In the genomic region with DNA sequence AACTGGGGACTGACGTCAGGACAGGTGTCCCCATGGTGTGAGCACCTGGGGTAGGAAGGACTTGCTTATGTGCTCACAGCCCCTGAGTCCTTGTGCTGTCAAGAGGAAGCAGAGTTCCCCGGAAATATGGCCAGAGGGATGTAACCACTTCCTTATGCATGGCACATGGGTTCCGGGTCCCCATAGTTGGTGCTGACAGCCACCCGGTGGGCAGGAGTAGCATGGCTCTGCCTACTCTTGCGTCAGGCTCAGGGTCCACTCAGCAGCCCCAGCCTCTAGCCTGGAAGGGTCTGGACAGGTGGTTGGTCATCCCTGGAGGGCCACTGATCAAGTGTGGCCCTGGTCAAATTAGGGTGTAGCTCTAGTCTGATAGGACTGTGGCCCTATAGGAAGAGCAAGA, we compare ENCODE assay signal across 14 cellular contexts. TPM values are rescaled to one million over a fixed set of nuclear protein-coding genes. Genes with fewer than 3 reads are reported as not detected.
DNase-seq lines count a peak whose midpoint lies in the region; ATAC-seq and TF ChIP-seq lines count a peak whose summit lies in the region.
"Had no signal": no experiment of that assay in that cellular context is flagged by ENCODE, and none has a peak within 500 bp of the region (broad histone marks: within the 10 kb centered on the region; RNA-seq: fewer than 3 reads in every experiment).

No MANE protein-coding gene starts in this region.

- H3K9me3 Mint-ChIP-seq in activated CD8-positive, alpha-beta memory T cell treated with anti-CD3 and anti-CD28 coated beads, Interleukin-2, amount 10 ng/mL, durations not matched to agents 7 days and 5 days (ENCODE audit: low read depth): no peaks in the 10 kb centered on the region

- intact Hi-C loops in lower lobe of right lung (cut with DNase I): no loop called here

- no peak overlapping the region for H3K4me3 ChIP-seq in WERI-Rb-1 (ENCODE audit: low read depth, low read length)
- H3K4me3 ChIP-seq in lower lobe of right lung: no peak overlapping the region

- H3K4me1 Mint-ChIP-seq in activated CD8-positive, alpha-beta memory T cell treated with anti-CD3 and anti-CD28 coated beads, Interleukin-2, amount 10 ng/mL, durations not matched to agents 7 days and 5 days: no peaks in the 10 kb centered on the region

- peaks cover 56% of the 10 kb centered on the region for H3K27me3 ChIP-seq in WERI-Rb-1 (ENCODE audit: insufficient read depth, low read depth, severe bottlenecking)
- H3K27me3 ChIP-seq in lower lobe of right lung (ENCODE audit: low read depth): no peaks in the 10 kb centered on the region

- DNase-seq in CMK (ENCODE audit: low read depth) (peak; percentile 47), HT-29 (ENCODE audit: low spot score) (peak; percentile 38), WERI-Rb-1 (no peak), lower lobe of right lung (no peak), NCI-H226 (no peak), DMS153 treated with DMSO at 0.1 percent for 48 hours (lab: John Stamatoyannopoulos, UW; ENCODE audit: unreplicated experiment) (no peak)
- no peak for DNase-seq in activated CD8-positive, alpha-beta memory T cell treated with anti-CD3 and anti-CD28 coated beads, Interleukin-2, amount 10 ng/mL, durations not matched to agents 7 days and 5 days
- DNase-seq: activated CD4-positive, alpha-beta T cell treated with anti-CD3 and anti-CD28 coated beads, Interleukin-2, amount 50 U/mL, for 4 hours; DMS79; GOT3; kidney; NCI-H187; SHP77 had no signal

- H3K4me1 ChIP-seq in lower lobe of right lung: no peaks in the 10 kb centered on the region

- H3K27ac Mint-ChIP-seq in activated CD8-positive, alpha-beta memory T cell treated with anti-CD3 and anti-CD28 coated beads, Interleukin-2, amount 10 ng/mL, durations not matched to agents 7 days and 5 days: no peak overlapping the region

- CTCF ChIA-PET in activated CD8-positive, alpha-beta memory T cell treated with anti-CD3 and anti-CD28 coated beads, Interleukin-2, amount 10 ng/mL, durations not matched to agents 7 days and 5 days (lab: Charles Lee): no interaction called here

- TF ChIP-seq CTCF in WERI-Rb-1 (IDR thresholded peaks at IDR 0.05; ENCODE audit: low read depth, low read length) (peak; percentile 39), lower lobe of right lung (IDR thresholded peaks at IDR 0.05) (peak; percentile 20)

- ATAC-seq in lower lobe of right lung (peak; percentile 33 to 35), GM19467 (IDR thresholded peaks at IDR 0.05; ENCODE audit: unreplicated experiment) (no peak)
- no peak for ATAC-seq in activated CD8-positive, alpha-beta memory T cell treated with anti-CD3 and anti-CD28 coated beads, Interleukin-2, amount 10 ng/mL, durations not matched to agents 7 days and 5 days

- H3K36me3 Mint-ChIP-seq in activated CD8-positive, alpha-beta memory T cell treated with anti-CD3 and anti-CD28 coated beads, Interleukin-2, amount 10 ng/mL, durations not matched to agents 7 days and 5 days: no peaks in the 10 kb centered on the region

- peaks cover 3% of the 10 kb centered on the region for H3K27me3 Mint-ChIP-seq in activated CD8-positive, alpha-beta memory T cell treated with anti-CD3 and anti-CD28 coated beads, Interleukin-2, amount 10 ng/mL, durations not matched to agents 7 days and 5 days

- H3K36me3 ChIP-seq in WERI-Rb-1: no peaks in the 10 kb centered on the region
- H3K36me3 ChIP-seq in lower lobe of right lung: no peaks in the 10 kb centered on the region

- H3K4me3 Mint-ChIP-seq in activated CD8-positive, alpha-beta memory T cell treated with anti-CD3 and anti-CD28 coated beads, Interleukin-2, amount 10 ng/mL, durations not matched to agents 7 days and 5 days: no peak overlapping the region

- H3K9me3 ChIP-seq in WERI-Rb-1 (ENCODE audit: severe bottlenecking) (peaks cover 12% of the 10 kb centered on the region), lower lobe of right lung (no peaks in the 10 kb centered on the region)

- H3K27ac ChIP-seq in WERI-Rb-1: no peak overlapping the region
- H3K27ac ChIP-seq in lower lobe of right lung: no peak overlapping the region

RNA-seq across cellular contexts. Expression of gene CCND1, which starts 42.8 kb away (rescaled TPM):
- 134 and 151 TPM in 2 replicates for total RNA-seq in HT-29 (2014; rRNA removed; shearing (Covaris generic))
- total RNA-seq in lower lobe of right lung: 202 TPM
- 1 to 10 TPM in 1 of 2 experiments, not detected in 1; 1.7 TPM for total RNA-seq in activated CD8-positive, alpha-beta memory T cell treated with anti-CD3 and anti-CD28 coated beads, Interleukin-2, amount 10 ng/mL, durations not matched to agents 7 days and 5 days

Comparison
In these comparisons a context has a peak if more than half of its experiments do, and no peak if none do; other contexts are left out.
1. DNase-seq: peak in CMK (single experiment) and HT-29 (single experiment); none in WERI-Rb-1 (single experiment), lower lobe of right lung (single experiment), NCI-H226 (single experiment), activated CD8-positive, alpha-beta memory T cell treated with anti-CD3 and anti-CD28 coated beads, Interleukin-2, amount 10 ng/mL, durations not matched to agents 7 days and 5 days (single experiment) and DMS153 treated with DMSO at 0.1 percent for 48 hours (single experiment).
2. ATAC-seq: peak in lower lobe of right lung (2 of 2); none in activated CD8-positive, alpha-beta memory T cell treated with anti-CD3 and anti-CD28 coated beads, Interleukin-2, amount 10 ng/mL, durations not matched to agents 7 days and 5 days (single experiment) and GM19467 (single experiment).
3. RNA of gene CCND1, which starts 42.8 kb away (total RNA-seq): 202 TPM in lower lobe of right lung (single experiment) and 134 to 151 TPM in HT-29; 1.7 TPM in activated CD8-positive, alpha-beta memory T cell treated with anti-CD3 and anti-CD28 coated beads, Interleukin-2, amount 10 ng/mL, durations not matched to agents 7 days and 5 days; every median in the first group is over 10 times any median in the second.